Comparison of ENCODE assay signal across 8 cellular contexts in the genomic region with DNA sequence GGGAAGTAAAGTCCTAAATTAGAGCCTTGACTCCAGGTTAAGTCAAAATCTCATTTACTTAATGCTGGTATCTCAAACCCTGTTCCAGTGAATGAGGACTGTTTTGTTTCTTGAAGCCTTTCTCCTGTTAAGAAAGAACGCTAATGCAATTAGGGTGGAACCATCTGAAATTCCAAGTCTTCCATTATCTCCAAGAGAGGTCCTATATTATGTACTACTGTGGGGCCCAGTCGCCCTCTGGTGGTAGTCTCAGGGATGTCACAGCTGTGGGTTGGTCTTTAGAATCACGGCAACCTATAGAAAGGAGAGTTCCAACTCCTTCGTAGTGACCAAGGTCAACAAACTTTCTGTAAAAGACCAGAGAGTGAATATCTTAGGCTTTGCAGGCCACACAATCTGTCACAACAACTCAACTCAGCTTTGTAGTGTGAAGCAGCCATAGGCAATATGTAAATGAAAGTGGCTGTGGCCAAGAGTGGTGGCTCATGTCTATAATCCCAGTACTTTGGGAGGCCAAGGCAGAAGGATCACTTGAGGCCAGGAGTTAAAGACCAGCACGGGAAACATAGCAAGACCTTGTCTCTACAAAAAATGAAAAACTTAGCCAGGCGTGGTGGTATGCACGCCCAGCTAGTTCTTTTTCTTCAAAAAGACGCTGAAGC. TPM values are rescaled to one million over a fixed set of nuclear protein-coding genes. Genes with fewer than 3 reads are reported as not detected.
DNase-seq lines count a peak whose midpoint lies in the region; ATAC-seq and TF ChIP-seq lines count a peak whose summit lies in the region.

No MANE protein-coding gene starts in this region.

- H3K27ac Mint-ChIP-seq in activated CD8-positive, alpha-beta T cell treated with anti-CD3 and anti-CD28 coated beads for 36 hours, result no peak overlapping the region
- peak overlapping the region; percentile 21 for H3K27ac Mint-ChIP-seq in mesothelial cell of epicardium

- H3K9me3 Mint-ChIP-seq in activated CD8-positive, alpha-beta T cell treated with anti-CD3 and anti-CD28 coated beads for 36 hours, result no peaks in the 10 kb centered on the region
- H3K9me3 Mint-ChIP-seq in mesothelial cell of epicardium, result no peaks in the 10 kb centered on the region

- no peaks in the 10 kb centered on the region for H3K27me3 Mint-ChIP-seq in activated CD8-positive, alpha-beta T cell treated with anti-CD3 and anti-CD28 coated beads for 36 hours
- H3K27me3 Mint-ChIP-seq in mesothelial cell of epicardium (ENCODE audit: low read depth), result no peaks in the 10 kb centered on the region

- in situ Hi-C loops in ACHN (cut with HindIII; ENCODE audit: low pct_ligation_motif_present, low pct_unique_long_range_greater_than_20kb, low sequenced_read_pairs), result no loop called here
- in situ Hi-C loops in GM13977 (cut with MboI; ENCODE audit: low pct_unique_long_range_greater_than_20kb, low sequenced_read_pairs, unreplicated experiment), result no loop called here

- no peak overlapping the region for H3K4me3 Mint-ChIP-seq in activated CD8-positive, alpha-beta T cell treated with anti-CD3 and anti-CD28 coated beads for 36 hours
- no peak overlapping the region for H3K4me3 Mint-ChIP-seq in mesothelial cell of epicardium

- DNase-seq in ACHN, result peak; percentile 62
- peak; percentile 53 for DNase-seq in GM13977 (ENCODE audit: low spot score)
- DNase-seq in NCI-H82 (lab: John Stamatoyannopoulos, UW), result peak; percentile 85
- DNase-seq in activated CD8-positive, alpha-beta T cell treated with anti-CD3 and anti-CD28 coated beads for 36 hours, result peak; percentile 85
- DNase-seq in effector CD8-positive, alpha-beta T cell (lab: John Stamatoyannopoulos, UW), result peak; percentile 52
- DNase-seq in mesothelial cell of epicardium (ENCODE audit: low spot score in 2 of 2, unreplicated experiment in 2 of 2), result peak; percentile 39 to 80
- DNase-seq in stimulated activated CD8-positive, alpha-beta memory T cell treated with anti-CD3 and anti-CD28 coated beads, Interleukin-4, amount 100 ng/mL, for 4 hours (ENCODE audit: low read depth in 2 of 2, low spot score in 1 of 2), result peak; percentile 32 to 47

- peaks cover 33% of the 10 kb centered on the region for H3K36me3 Mint-ChIP-seq in activated CD8-positive, alpha-beta T cell treated with anti-CD3 and anti-CD28 coated beads for 36 hours (ENCODE audit: low read depth)
- peaks cover 32% of the 10 kb centered on the region for H3K36me3 Mint-ChIP-seq in mesothelial cell of epicardium

- H3K4me1 Mint-ChIP-seq in activated CD8-positive, alpha-beta T cell treated with anti-CD3 and anti-CD28 coated beads for 36 hours (ENCODE audit: low read depth), result peaks cover 10% of the 10 kb centered on the region
- H3K4me1 Mint-ChIP-seq in mesothelial cell of epicardium, result no peaks in the 10 kb centered on the region

- CTCF ChIA-PET in activated CD8-positive, alpha-beta T cell treated with anti-CD3 and anti-CD28 coated beads for 36 hours (lab: Charles Lee), result interaction anchor here (0.7 to 2.4 kb wide), 15 partner anchors 9 to 208 kb away, joined by 3 to 16 read pairs (median 3); a partner anchor contains a TSS

- peak; percentile 71 for ATAC-seq in HG03108 (IDR thresholded peaks at IDR 0.05; ENCODE audit: unreplicated experiment)
- peak; percentile 99 for ATAC-seq in activated CD8-positive, alpha-beta T cell treated with anti-CD3 and anti-CD28 coated beads for 36 hours

- POLR2A ChIA-PET in activated CD8-positive, alpha-beta T cell treated with anti-CD3 and anti-CD28 coated beads for 36 hours (lab: Charles Lee), result interaction anchor here (1.2 to 1.8 kb wide), 2 partner anchors 9 to 16 kb away, joined by 3 to 6 read pairs; a partner anchor contains a TSS

- intact Hi-C loops in activated CD8-positive, alpha-beta T cell treated with anti-CD3 and anti-CD28 coated beads for 36 hours (cut with micrococcal nuclease), result no loop called here

- TF ChIP-seq CTCF in GM13977 (IDR thresholded peaks at IDR 0.05; ENCODE audit: extremely low read depth, insufficient read depth, missing control alignments), result peak; percentile 86
- TF ChIP-seq CTCF in activated CD8-positive, alpha-beta T cell treated with anti-CD3 and anti-CD28 coated beads for 36 hours (IDR thresholded peaks at IDR 0.05), result peak; percentile 90
- TF ChIP-seq CTCF in mesothelial cell of epicardium (IDR thresholded peaks at IDR 0.05; ENCODE audit: unreplicated experiment), result peak; percentile 78

RNA-seq across cellular contexts. Expression of a gene that starts 9.3 kb away (rescaled TPM):
- total RNA-seq in activated CD8-positive, alpha-beta T cell treated with anti-CD3 and anti-CD28 coated beads for 36 hours, result 10 to 100 TPM; 16.2 to 24.2 TPM
- 16.0 to 16.2 TPM (median 16.2 TPM) in 3 replicates for total RNA-seq in mesothelial cell of epicardium

RNA-seq across cellular contexts. Expression of a gene that starts 17.9 kb away (rescaled TPM):
- total RNA-seq in activated CD8-positive, alpha-beta T cell treated with anti-CD3 and anti-CD28 coated beads for 36 hours, result 1 to 10 TPM; 1.6 to 2.0 TPM
- 2.1 to 3.1 TPM (median 2.4 TPM) in 3 replicates for total RNA-seq in mesothelial cell of epicardium

Comparison
In these comparisons a context has a peak if more than half of its experiments do, and no peak if none do; other contexts are left out.
1. Peak in every context shown above with its lines: DNase-seq and ATAC-seq.